Comparison of ENCODE assay signal across 14 cellular contexts in genomic region chr6:26200918-26201721, GRCh38.
DNase-seq lines count a peak whose midpoint lies in the region; ATAC-seq and TF ChIP-seq lines count a peak whose summit lies in the region.
"Had no signal": no experiment of that assay in that cellular context is flagged by ENCODE, and none has a peak within 500 bp of the region (broad histone marks: within the 10 kb centered on the region; RNA-seq: fewer than 3 reads in every experiment).

No MANE protein-coding gene starts in this region.

- ATAC-seq in CD4-positive, alpha-beta T cell (ENCODE audit: poor library complexity) = no peak
- no peak for ATAC-seq in activated B cell treated with CpG ODN at 0.5 μM for 24 hours (ENCODE audit: low read depth)
- ATAC-seq in HG03457 (IDR thresholded peaks at IDR 0.05; ENCODE audit: unreplicated experiment) = no peak
- ATAC-seq in GM18858 (IDR thresholded peaks at IDR 0.05; ENCODE audit: unreplicated experiment) = no peak

- H3K36me3 Mint-ChIP-seq in CD4-positive, alpha-beta T cell (ENCODE audit: low read depth) = peaks cover 44% of the 10 kb centered on the region
- H3K36me3 Mint-ChIP-seq in activated B cell treated with CpG ODN at 0.5 μM for 24 hours (ENCODE audit: low read depth) (peaks cover 24% of the 10 kb centered on the region), mesothelial cell of epicardium (no peaks in the 10 kb centered on the region)

- H3K4me1 ChIP-seq in HUES6 (ENCODE audit: control insufficient read depth, insufficient read depth, low read length) = peaks cover 14% of the 10 kb centered on the region

- CTCF ChIA-PET in CD4-positive, alpha-beta T cell (lab: Charles Lee) = no interaction called here
- CTCF ChIA-PET in activated B cell treated with CpG ODN at 0.5 μM for 24 hours (lab: Charles Lee) = no interaction called here

- H3K9ac ChIP-seq in HUES6 (ENCODE audit: low read length) = peak overlapping the region; percentile 1

- H3K27ac ChIP-seq in CD4-positive, alpha-beta T cell (ENCODE audit: low read depth, low read length) = no peak overlapping the region
- peak overlapping the region; percentile 55; the same call in 1 of the 2 replicates for H3K27ac ChIP-seq in HUES6 (ENCODE audit: low read depth, low read length)

- intact Hi-C loops in CD4-positive, alpha-beta T cell (cut with DNase I, micrococcal nuclease) = loop anchor here in 1 of 2 experiments (2.0 to 10.0 kb wide), 3 partner anchors 14 to 934 kb away; a partner anchor contains a TSS
- intact Hi-C loops in activated B cell treated with CpG ODN at 0.5 μM for 24 hours (cut with micrococcal nuclease) = no loop called here

- peaks cover 25% of the 10 kb centered on the region for H3K4me1 Mint-ChIP-seq in CD4-positive, alpha-beta T cell (ENCODE audit: low read depth)
- H3K4me1 Mint-ChIP-seq in activated B cell treated with CpG ODN at 0.5 μM for 24 hours (peaks cover 43% of the 10 kb centered on the region), mesothelial cell of epicardium (peaks cover 23% of the 10 kb centered on the region)

- peak overlapping the region; percentile 21 for H3K4me3 Mint-ChIP-seq in CD4-positive, alpha-beta T cell
- no peak overlapping the region for H3K4me3 Mint-ChIP-seq in activated B cell treated with CpG ODN at 0.5 μM for 24 hours
- peak overlapping the region; percentile 52 for H3K4me3 Mint-ChIP-seq in mesothelial cell of epicardium

- no peaks in the 10 kb centered on the region for H3K27me3 ChIP-seq in CD4-positive, alpha-beta T cell (ENCODE audit: control insufficient read depth, insufficient read depth, low read length)
- no peaks in the 10 kb centered on the region for H3K27me3 ChIP-seq in HUES6 (ENCODE audit: control insufficient read depth, insufficient read depth, low read length)

- H3K9me3 ChIP-seq in CD4-positive, alpha-beta T cell (ENCODE audit: control insufficient read depth, low read length) = no peaks in the 10 kb centered on the region
- no peaks in the 10 kb centered on the region for H3K9me3 ChIP-seq in HUES6 (ENCODE audit: control insufficient read depth, insufficient read depth, low read depth, low read length)

- no peaks in the 10 kb centered on the region for H3K27me3 Mint-ChIP-seq in CD4-positive, alpha-beta T cell
- peaks cover 2% of the 10 kb centered on the region for H3K27me3 Mint-ChIP-seq in activated B cell treated with CpG ODN at 0.5 μM for 24 hours
- H3K27me3 Mint-ChIP-seq in mesothelial cell of epicardium (ENCODE audit: low read depth) = no peaks in the 10 kb centered on the region

- DNase-seq in CD4-positive, alpha-beta T cell = no peak
- no peak for DNase-seq in activated B cell treated with CpG ODN at 0.5 μM for 24 hours
- DNase-seq in mesothelial cell of epicardium (ENCODE audit: low spot score in 2 of 2, unreplicated experiment in 2 of 2) = no peak
- DNase-seq in NCI-H1105 (lab: John Stamatoyannopoulos, UW) = no peak
- DNase-seq in GM19240 (ENCODE audit: insufficient read length, low spot score) = no peak
- DNase-seq: Calu3, dorsolateral prefrontal cortex, foreskin melanocyte, KG1, NCI-H2107, Right ventricle myocardium superior had no signal

- H3K36me3 ChIP-seq in HUES6 (ENCODE audit: control insufficient read depth, insufficient read depth, low read length) = no peaks in the 10 kb centered on the region

- no peak for TF ChIP-seq CTCF in CD4-positive, alpha-beta T cell (IDR thresholded peaks at IDR 0.05)
- TF ChIP-seq CTCF in activated B cell treated with CpG ODN at 0.5 μM for 24 hours (IDR thresholded peaks at IDR 0.05) (no peak), mesothelial cell of epicardium (IDR thresholded peaks at IDR 0.05; ENCODE audit: unreplicated experiment) (no peak)

- peak overlapping the region; percentile 46 for H3K27ac Mint-ChIP-seq in CD4-positive, alpha-beta T cell
- H3K27ac Mint-ChIP-seq in activated B cell treated with CpG ODN at 0.5 μM for 24 hours = peak overlapping the region; percentile 75
- peak overlapping the region; percentile 86 for H3K27ac Mint-ChIP-seq in mesothelial cell of epicardium

- H3K4me3 ChIP-seq in HUES6 (ENCODE audit: low read depth, low read length) = no peak overlapping the region

- no peaks in the 10 kb centered on the region for H3K9me3 Mint-ChIP-seq in CD4-positive, alpha-beta T cell
- H3K9me3 Mint-ChIP-seq in activated B cell treated with CpG ODN at 0.5 μM for 24 hours (no peaks in the 10 kb centered on the region), mesothelial cell of epicardium (no peaks in the 10 kb centered on the region)

- POLR2A ChIA-PET in CD4-positive, alpha-beta T cell (lab: Charles Lee) = interaction anchor here (0.5 to 21.3 kb wide), 9 partner anchors 13 to 180 kb away, joined by 3 to 1838 read pairs (median 9); a partner anchor contains a TSS
- POLR2A ChIA-PET in activated B cell treated with CpG ODN at 0.5 μM for 24 hours (lab: Charles Lee) = interaction anchor here (0.7 to 20.1 kb wide), 6 partner anchors 15 to 1566 kb away, joined by 3 to 1229 read pairs (median 152); a partner anchor contains a TSS
